Comparison of ENCODE assay signal across 16 cellular contexts in the genomic region with DNA sequence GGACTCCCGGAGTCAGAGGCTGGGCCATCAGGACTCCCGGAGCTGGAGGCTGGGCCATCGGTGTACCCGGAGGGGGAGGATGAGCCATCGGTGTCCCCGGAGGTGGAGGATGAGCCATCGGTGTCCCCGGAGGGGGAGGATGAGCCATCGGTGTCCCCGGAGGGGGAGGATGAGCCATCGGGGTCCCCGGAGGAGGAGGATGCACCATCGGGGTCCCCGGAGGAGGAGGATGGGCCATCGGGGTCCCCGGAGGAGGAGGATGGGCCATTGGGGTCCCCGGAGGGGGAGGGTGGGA. TPM values are rescaled to one million over a fixed set of nuclear protein-coding genes. Genes with fewer than 3 reads are reported as not detected.
DNase-seq lines count a peak whose midpoint lies in the region; ATAC-seq and TF ChIP-seq lines count a peak whose summit lies in the region.
"Had no signal": no experiment of that assay in that cellular context is flagged by ENCODE, and none has a peak within 500 bp of the region (broad histone marks: within the 10 kb centered on the region; RNA-seq: fewer than 3 reads in every experiment).

No MANE protein-coding gene starts in this region.

- peak overlapping the region; percentile 85 for H3K4me3 Mint-ChIP-seq in endothelial cell (ENCODE audit: unreplicated experiment)
- peak overlapping the region; percentile 72 for H3K4me3 Mint-ChIP-seq in type B pancreatic cell
- H3K4me3 Mint-ChIP-seq: IgD-negative memory B cell, natural killer cell had no signal

- H4K20me1 ChIP-seq in neural cell (ENCODE audit: insufficient read depth): no peaks in the 10 kb centered on the region

- H3K27ac Mint-ChIP-seq in endothelial cell (ENCODE audit: unreplicated experiment) (no peak overlapping the region), type B pancreatic cell (no peak overlapping the region)
- H3K27ac Mint-ChIP-seq: IgD-negative memory B cell, natural killer cell had no signal

- H3K4me3 ChIP-seq in cardiac muscle cell: peak overlapping the region; percentile 47
- H3K4me3 ChIP-seq in right cardiac atrium (ENCODE audit: low read length): no peak overlapping the region
- peak overlapping the region; percentile 83 for H3K4me3 ChIP-seq in neural cell (ENCODE audit: low read length)
- H3K4me3 ChIP-seq in lower leg skin (ENCODE audit: low read depth, poor library complexity, severe bottlenecking): no peak overlapping the region

- H3K36me3 ChIP-seq in cardiac muscle cell: no peaks in the 10 kb centered on the region
- H3K36me3 ChIP-seq in neural cell (ENCODE audit: insufficient read depth, low read length): no peaks in the 10 kb centered on the region
- H3K36me3 ChIP-seq: tibial artery had no signal

- DNase-seq in cardiac muscle cell (ENCODE audit: low read depth in 1 of 2, low spot score in 1 of 2): no peak
- DNase-seq in right cardiac atrium: no peak
- DNase-seq in endothelial cell (ENCODE audit: low spot score): no peak
- DNase-seq in type B pancreatic cell (ENCODE audit: extremely low spot score, unreplicated experiment): no peak
- DNase-seq in lower leg skin (ENCODE audit: low spot score in 2 of 2): no peak
- DNase-seq in ecto neural progenitor cell (ENCODE audit: low spot score): no peak
- DNase-seq: natural killer cell, NCI-H2171, SW 1271, tibial artery had no signal

- no peak for TF ChIP-seq POLR2A in lower leg skin (IDR thresholded peaks at IDR 0.05)

- no peaks in the 10 kb centered on the region for H3K9me3 ChIP-seq in cardiac muscle cell (ENCODE audit: low read depth)
- H3K9me3 ChIP-seq in right cardiac atrium (ENCODE audit: control insufficient read depth, low read length): no peaks in the 10 kb centered on the region
- no peaks in the 10 kb centered on the region for H3K9me3 ChIP-seq in neural cell (ENCODE audit: low read length)
- H3K9me3 ChIP-seq: tibial artery had no signal

- 81% methylated on average over 17 of the region's 17 CpGs for WGBS in right cardiac atrium
- WGBS in lower leg skin, 2 donors: 69 to 74% methylated on average over 17 of the region's 17 CpGs

- no peak overlapping the region for H3K27ac ChIP-seq in cardiac muscle cell
- H3K27ac ChIP-seq in right cardiac atrium (ENCODE audit: low read length): no peak overlapping the region
- peak overlapping the region; percentile 82 for H3K27ac ChIP-seq in neural cell (ENCODE audit: low read length)
- H3K27ac ChIP-seq: tibial artery had no signal

- no peak for TF ChIP-seq RAD21 in neural cell (conservative IDR thresholded peaks at IDR 0.05)

- no peaks in the 10 kb centered on the region for H3F3A ChIP-seq in neural cell (ENCODE audit: insufficient read depth, low read length, poor library complexity, severe bottlenecking)

- H3K9me3 Mint-ChIP-seq in endothelial cell (ENCODE audit: unreplicated experiment) (peaks cover 7% of the 10 kb centered on the region), type B pancreatic cell (no peaks in the 10 kb centered on the region)
- H3K9me3 Mint-ChIP-seq: natural killer cell had no signal

- peak overlapping the region; percentile 29 for H3K4me2 ChIP-seq in neural cell (ENCODE audit: low read length)

- H2AFZ ChIP-seq in neural cell (ENCODE audit: low read depth, low read length): no peak overlapping the region

- TF ChIP-seq CTCF in cardiac muscle cell (IDR thresholded peaks at IDR 0.05; ENCODE audit: low read depth, low read length) (no peak), endothelial cell (IDR thresholded peaks at IDR 0.05; ENCODE audit: unreplicated experiment) (no peak), neural cell (IDR thresholded peaks at IDR 0.05; ENCODE audit: poor library complexity, severe bottlenecking) (no peak), type B pancreatic cell (conservative IDR thresholded peaks at IDR 0.05) (no peak), lower leg skin (IDR thresholded peaks at IDR 0.05) (no peak)

- H3K79me2 ChIP-seq in neural cell (replicated peaks; ENCODE audit: insufficient read depth, low read length): peaks cover 11% of the 10 kb centered on the region

- no peaks in the 10 kb centered on the region for H3K4me1 ChIP-seq in cardiac muscle cell (ENCODE audit: low read depth)
- no peaks in the 10 kb centered on the region for H3K4me1 ChIP-seq in right cardiac atrium (ENCODE audit: control insufficient read depth, insufficient read depth, low read length)

- peak overlapping the region; percentile 89 for H3K9ac ChIP-seq in neural cell (ENCODE audit: low read length)

- H3K9me2 ChIP-seq in neural cell (ENCODE audit: insufficient read depth, low read length): no peaks in the 10 kb centered on the region

- peaks cover 6% of the 10 kb centered on the region for H3K4me1 Mint-ChIP-seq in endothelial cell (ENCODE audit: unreplicated experiment)
- no peaks in the 10 kb centered on the region for H3K4me1 Mint-ChIP-seq in type B pancreatic cell (ENCODE audit: unreplicated experiment)
- H3K4me1 Mint-ChIP-seq: IgD-negative memory B cell, natural killer cell had no signal

- no peak for TF ChIP-seq EP300 in neural cell (conservative IDR thresholded peaks at IDR 0.05; ENCODE audit: poor library complexity, severe bottlenecking)

- ATAC-seq in right cardiac atrium (no peak), HG03135 (IDR thresholded peaks at IDR 0.05; ENCODE audit: unreplicated experiment) (no peak)
- ATAC-seq: HCT116, left lobe of liver, natural killer cell had no signal

- H3K36me3 Mint-ChIP-seq in endothelial cell (ENCODE audit: low read depth, unreplicated experiment) (peaks cover 5% of the 10 kb centered on the region), type B pancreatic cell (no peaks in the 10 kb centered on the region)
- H3K36me3 Mint-ChIP-seq: IgD-negative memory B cell, natural killer cell had no signal

- intact Hi-C loops in right cardiac atrium (cut with DNase I): loop anchor here (5.0 to 10.0 kb wide), 3 partner anchors 220 to 228 kb away; no protein-coding TSS in a partner anchor
- intact Hi-C loops in lower leg skin (cut with DNase I; ENCODE audit: low total_unique reads): loop anchor here (10.0 kb wide), 2 partner anchors 142 to 1858 kb away; no protein-coding TSS in a partner anchor

- H3K27me3 ChIP-seq in cardiac muscle cell (no peaks in the 10 kb centered on the region), right cardiac atrium (ENCODE audit: control insufficient read depth, insufficient read depth) (no peaks in the 10 kb centered on the region), neural cell (ENCODE audit: insufficient read depth, low read depth, low read length) (no peaks in the 10 kb centered on the region)

- H3K27me3 Mint-ChIP-seq in endothelial cell (ENCODE audit: unreplicated experiment) (peaks cover 1% of the 10 kb centered on the region), type B pancreatic cell (no peaks in the 10 kb centered on the region)
- H3K27me3 Mint-ChIP-seq: IgD-negative memory B cell had no signal

TF ChIP-seq in neural cell, 6 proteins besides CTCF, POLR2A, EP300 and RAD21:
- no peak for TF ChIP-seq EZH2 (IDR thresholded peaks at IDR 0.05; ENCODE audit: borderline replicate concordance, insufficient read depth, low read length, poor library complexity, severe bottlenecking)
- no peak for TF ChIP-seq TAF1 (IDR thresholded peaks at IDR 0.05; ENCODE audit: low read depth)
TF ChIP-seq in neural cell: peak in this region for 0.

RNA-seq across cellular contexts. Expression of a gene that starts 0.7 kb away (rescaled TPM):
- total RNA-seq in cardiac muscle cell: 6.1 and 7.6 TPM in 2 replicates
- polyA plus RNA-seq in cardiac muscle cell: 8.9 and 10.2 TPM in 2 replicates
- total RNA-seq in right cardiac atrium: under 1 TPM; 0.08 to 0.23 (median 0.14) TPM
- polyA plus RNA-seq in right cardiac atrium: 0.02 TPM
- total RNA-seq in endothelial cell (ENCODE audit: unreplicated experiment): 4.5 TPM
- polyA plus RNA-seq in neural cell: 7.4 and 10.4 TPM in 2 replicates
- 15.8 and 19.7 TPM in 2 replicates for polyA minus RNA-seq in neural cell
- 3.1 and 8.2 TPM in 2 replicates for total RNA-seq in type B pancreatic cell (ENCODE audit: low replicate concordance)
- under 1 TPM in 1 of 4 donors, not detected in 3; 0.06 TPM for total RNA-seq in lower leg skin
- total RNA-seq: A172, left lobe of liver, natural killer cell had no signal
- polyA plus RNA-seq: IgD-negative memory B cell had no signal

RNA-seq across cellular contexts. Expression of a gene that starts 40.2 kb away (rescaled TPM):
- total RNA-seq in cardiac muscle cell: 198 and 240 TPM in 2 replicates
- 211 and 224 TPM in 2 replicates for polyA plus RNA-seq in cardiac muscle cell
- 10 to 100 TPM; 41.6 to 60.0 (median 51.5) TPM for total RNA-seq in right cardiac atrium
- polyA plus RNA-seq in right cardiac atrium: 37.9 TPM
- total RNA-seq in endothelial cell (ENCODE audit: unreplicated experiment): 54.7 TPM
- polyA plus RNA-seq in neural cell: 517 and 582 TPM in 2 replicates
- polyA minus RNA-seq in neural cell: 255 and 259 TPM in 2 replicates
- total RNA-seq in type B pancreatic cell (ENCODE audit: low replicate concordance): 38.4 and 72.7 TPM in 2 replicates
- 10 to 100 TPM in 2 of 4 donors, 1 to 10 TPM in 2; 5.6 to 28.3 (median 10.4) TPM for total RNA-seq in lower leg skin
- total RNA-seq: A172 had no signal
- polyA plus RNA-seq: IgD-negative memory B cell had no signal

Comparison
In these comparisons a context has a peak if more than half of its experiments do, and no peak if none do; other contexts are left out.
1. H3K4me3 ChIP-seq: peak in cardiac muscle cell (single experiment) and neural cell (single experiment); none in right cardiac atrium (single experiment) and lower leg skin (single experiment).